Comparison of ENCODE assay signal across 8 cellular contexts in the genomic region with DNA sequence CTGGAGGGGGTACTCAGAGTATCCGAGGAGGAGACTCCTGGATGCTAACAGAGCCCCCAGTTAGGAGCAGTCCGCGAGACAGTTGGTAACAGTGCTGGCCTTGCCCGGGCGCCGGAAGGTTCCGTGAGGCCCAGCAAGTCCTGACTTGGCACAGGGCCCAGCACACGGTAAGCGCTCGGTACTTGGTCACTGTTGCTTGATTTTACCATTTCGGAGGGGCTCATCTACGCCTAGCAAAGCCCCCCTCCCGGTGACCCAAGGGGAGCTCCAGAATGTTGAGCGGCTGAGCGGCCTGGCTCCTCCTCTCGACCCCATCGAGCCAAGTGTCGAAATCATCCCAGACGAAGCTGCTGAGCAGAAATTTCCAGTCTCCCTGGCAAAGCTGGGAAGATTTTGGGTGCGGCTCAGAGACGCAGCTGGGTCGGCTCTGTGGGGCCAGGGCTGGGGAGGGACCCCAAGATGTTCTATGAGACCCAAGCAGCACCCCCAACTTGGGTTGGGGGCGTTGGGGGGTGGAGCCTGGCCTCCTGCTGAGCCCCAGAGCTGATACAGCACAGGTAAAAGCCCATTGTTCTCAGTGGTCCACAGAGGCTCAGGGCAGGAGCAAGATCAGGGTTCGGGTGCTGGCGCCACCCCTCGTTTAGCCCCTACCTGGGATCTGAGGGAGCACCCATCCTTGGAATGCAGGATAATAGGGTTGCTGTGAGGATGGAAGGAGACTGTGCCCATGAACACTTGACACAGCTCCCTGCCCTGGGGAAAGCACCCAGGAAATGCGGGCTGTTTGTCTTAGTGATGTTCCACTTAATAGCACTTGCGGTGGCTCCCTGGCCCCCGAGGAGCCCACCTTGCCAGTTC.
DNase-seq lines count a peak whose midpoint lies in the region; ATAC-seq and TF ChIP-seq lines count a peak whose summit lies in the region.

No MANE protein-coding gene starts in this region.

- intact Hi-C loops in sigmoid colon (cut with DNase I): loop anchor here (2.0 to 5.0 kb wide), 4 partner anchors 71 to 343 kb away; no protein-coding TSS in a partner anchor

- ATAC-seq in GM19328 (IDR thresholded peaks at IDR 0.05; ENCODE audit: unreplicated experiment): no peak

- H3K36me3 ChIP-seq in NT2/D1 (ENCODE audit: insufficient read depth, insufficient read length, low read length) (no peaks in the 10 kb centered on the region), sigmoid colon (no peaks in the 10 kb centered on the region)

- TF ChIP-seq EP300 in sigmoid colon (IDR thresholded peaks at IDR 0.05): peak in 2 of 4 donors; percentile 2 to 76

- peak overlapping the region; percentile 81 for H3K9ac ChIP-seq in NT2/D1 (ENCODE audit: insufficient read length, low read depth)

- peak overlapping the region; percentile 99 to 100 (median 99) for H3K27ac ChIP-seq in sigmoid colon

- H3K9me3 ChIP-seq in NT2/D1 (ENCODE audit: insufficient read depth, low read length): no peaks in the 10 kb centered on the region
- H3K9me3 ChIP-seq in iPS-18c (ENCODE audit: control insufficient read depth, insufficient read depth, low read length): no peaks in the 10 kb centered on the region
- H3K9me3 ChIP-seq in sigmoid colon: no peaks in the 10 kb centered on the region

- H3K4me1 ChIP-seq in NT2/D1 (ENCODE audit: insufficient read depth, insufficient read length) (peaks cover 36% of the 10 kb centered on the region), sigmoid colon (peaks cover 0 to 89% (median 84%) of the 10 kb centered on the region in 4 donors)

- H3K4me3 ChIP-seq in NT2/D1 (ENCODE audit: insufficient read length, low read depth): peak overlapping the region; percentile 29
- H3K4me3 ChIP-seq in iPS-18c (ENCODE audit: insufficient read depth, low read depth, low read length): peak overlapping the region; percentile 43
- H3K4me3 ChIP-seq in sigmoid colon: peak overlapping the region; percentile 41 to 67 (median 63)

- DNase-seq in SIG-M5 treated with dmso at 0.1 percent for 504 hours (lab: John Stamatoyannopoulos, UW; ENCODE audit: unreplicated experiment) (peak; percentile 32), SIG-M5 (lab: John Stamatoyannopoulos, UW) (no peak), NT2/D1 (ENCODE audit: low read depth, low spot score) (no peak), T47D (ENCODE audit: low read depth in 1 of 2, low spot score in 1 of 2) (peak; percentile 72 to 92), sigmoid colon (peak; percentile 98)
- DNase-seq in activated CD4-positive, CD25-positive, alpha-beta regulatory T cell (lab: John Stamatoyannopoulos, UW): no peak

- 9 to 31% methylated on average over 29 of the region's 29 CpGs for WGBS in sigmoid colon, 2 donors

- H3K27me3 ChIP-seq in NT2/D1 (ENCODE audit: insufficient read depth, insufficient read length) (no peaks in the 10 kb centered on the region), sigmoid colon (no peaks in the 10 kb centered on the region)

- no peak for TF ChIP-seq CTCF in sigmoid colon (IDR thresholded peaks at IDR 0.05)

- in situ Hi-C loops in T47D (cut with HindIII; ENCODE audit: low pct_unique_long_range_greater_than_20kb, low sequenced_read_pairs): no loop called here

- TF ChIP-seq POLR2A in sigmoid colon (IDR thresholded peaks at IDR 0.05): peak; percentile 53 to 65

Comparison
In these comparisons a context has a peak if more than half of its experiments do, and no peak if none do; other contexts are left out.
1. DNase-seq: peak in SIG-M5 treated with dmso at 0.1 percent for 504 hours (single experiment), T47D (2 of 2) and sigmoid colon (single experiment); none in SIG-M5 (single experiment), NT2/D1 (single experiment) and activated CD4-positive, CD25-positive, alpha-beta regulatory T cell (0 of 4).
2. Peak in every context shown above with its lines, with median percentiles within 50 percentile points of each other: H3K4me3 ChIP-seq.